17 cellular contexts compared by ENCODE assay signal in the genomic region with DNA sequence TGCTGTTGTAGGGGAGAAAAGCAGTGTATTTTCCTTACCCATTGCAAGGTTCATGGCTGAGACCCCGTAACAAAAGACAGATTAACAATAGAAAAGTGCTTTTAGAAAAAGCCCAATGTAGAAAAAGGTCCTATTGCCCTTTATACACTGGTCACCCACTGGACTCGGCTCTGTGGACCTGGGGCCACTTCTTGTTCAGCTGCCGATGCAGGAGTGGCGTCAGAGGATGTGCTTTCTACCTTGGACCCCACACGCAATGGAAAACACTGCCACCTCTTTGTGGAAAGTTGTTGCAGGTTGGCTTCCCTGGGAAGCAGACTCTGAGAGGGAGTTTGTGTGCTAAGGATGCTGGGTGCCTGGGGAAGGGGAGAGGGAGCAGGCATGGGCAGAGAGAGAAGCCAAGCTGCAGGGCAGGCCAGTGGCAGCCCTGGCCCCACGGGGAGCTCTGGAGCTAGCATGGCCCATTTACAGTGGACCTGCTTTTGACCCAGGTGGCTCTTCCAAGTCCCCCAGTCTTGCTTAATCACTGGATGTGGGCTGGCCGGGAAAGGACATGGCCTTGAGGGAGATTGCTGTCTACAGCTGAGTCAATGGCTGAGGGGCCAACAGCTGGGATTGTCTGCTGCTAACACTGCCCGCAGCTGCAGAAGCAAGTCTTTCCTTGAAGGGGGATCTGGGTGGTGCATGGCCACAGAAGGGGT.
A peak's percentile ranks its signal among the peaks of the same experiment; 100 is the strongest.
DNase-seq lines count a peak whose midpoint lies in the region; ATAC-seq, FAIRE-seq and TF ChIP-seq lines count a peak whose summit lies in the region.
"Had no signal": no experiment of that assay in that cellular context is flagged by ENCODE, and none has a peak within 500 bp of the region (broad histone marks: within the 10 kb centered on the region; RNA-seq: fewer than 3 reads in every experiment).

No MANE protein-coding gene starts in this region.

- H3K4me3 ChIP-seq in adrenal gland: no peak overlapping the region
- H3K4me3 ChIP-seq in CD8-positive, alpha-beta memory T cell (ENCODE audit: low read length): no peak overlapping the region
- H3K4me3 ChIP-seq: BLaER1 treated with 17β-estradiol and CSF1 and Interleukin-3, amounts not matched to agents 10 nM and 100 nM had no signal

- H3K27me3 ChIP-seq in adrenal gland: no peaks in the 10 kb centered on the region
- no peaks in the 10 kb centered on the region for H3K27me3 ChIP-seq in CD8-positive, alpha-beta memory T cell (ENCODE audit: insufficient read depth, low read length, poor library complexity, severe bottlenecking)

- ATAC-seq in left ventricle myocardium superior: peak; percentile 68
- ATAC-seq in sciatic nerve: peak; percentile 63
- ATAC-seq: CD8-positive, alpha-beta T cell had no signal

- no peak overlapping the region for H3K4me3 Mint-ChIP-seq in CD8-positive, alpha-beta memory T cell
- H3K4me3 Mint-ChIP-seq: CD8-positive, alpha-beta T cell had no signal

- CTCF ChIA-PET in CD8-positive, alpha-beta memory T cell (lab: Charles Lee): no interaction called here

- H3K4me1 Mint-ChIP-seq in CD8-positive, alpha-beta memory T cell: peaks cover 5 to 8% (median 5%) of the 10 kb centered on the region in 3 donors

- peaks cover 0 to 2% (median 0%) of the 10 kb centered on the region in 5 donors for H3K9me3 Mint-ChIP-seq in CD8-positive, alpha-beta memory T cell
- H3K9me3 Mint-ChIP-seq: CD8-positive, alpha-beta T cell had no signal

- H3K4me1 ChIP-seq in adrenal gland (replicated peaks in 1 of 2): no peaks in the 10 kb centered on the region
- no peaks in the 10 kb centered on the region for H3K4me1 ChIP-seq in CD8-positive, alpha-beta memory T cell (ENCODE audit: insufficient read depth, low read length)

- POLR2A ChIA-PET in CD8-positive, alpha-beta memory T cell (lab: Charles Lee): no interaction called here

- DNase-seq in HTR-8/SVneo (ENCODE audit: insufficient read length, low spot score): no peak
- DNase-seq in adrenal gland: peak in 5 of 7 donors; percentile 33 to 66 (median 60)
- no peak for DNase-seq in left ventricle myocardium superior
- no peak for DNase-seq in sciatic nerve (ENCODE audit: low spot score)
- DNase-seq in stimulated activated CD4-positive, alpha-beta T cell treated with anti-CD3 and anti-CD28 coated beads, Interleukin-4, amount 100 ng/mL, for 24 hours: no peak
- DNase-seq in CD8-positive, alpha-beta memory T cell: no peak
- no peak for DNase-seq in medulla oblongata (ENCODE audit: extremely low spot score)
- DNase-seq: CD8-positive, alpha-beta T cell; GOT3; MV-4-11; NCI-H187; NCI-H226; NCI-H524 treated with DMSO at 0.1 percent for 48 hours had no signal

- no peak for TF ChIP-seq POLR2A in adrenal gland (IDR thresholded peaks at IDR 0.05)

- TF ChIP-seq CTCF in adrenal gland (IDR thresholded peaks at IDR 0.05): no peak

- H3K9me3 ChIP-seq in adrenal gland (replicated peaks in 1 of 3): no peaks in the 10 kb centered on the region
- no peaks in the 10 kb centered on the region for H3K9me3 ChIP-seq in CD8-positive, alpha-beta memory T cell (ENCODE audit: low read length)

- peak overlapping the region in 1 of 8 donors; percentile 8 for H3K27ac Mint-ChIP-seq in CD8-positive, alpha-beta memory T cell
- H3K27ac Mint-ChIP-seq: CD8-positive, alpha-beta T cell had no signal

- whole genome bisulfite sequencing in adrenal gland, 4 donors: 67 to 85% (median 78%) methylated on average over 7 to 8 of the region's 8 CpGs

- peaks cover 0 to 11% (median 2%) of the 10 kb centered on the region in 3 donors for H3K36me3 Mint-ChIP-seq in CD8-positive, alpha-beta memory T cell
- H3K36me3 Mint-ChIP-seq: CD8-positive, alpha-beta T cell had no signal

- H3K36me3 ChIP-seq in adrenal gland (replicated peaks in 1 of 2): no peaks in the 10 kb centered on the region
- H3K36me3 ChIP-seq in CD8-positive, alpha-beta memory T cell (ENCODE audit: insufficient read depth, low read length): no peaks in the 10 kb centered on the region
- H3K36me3 ChIP-seq: BLaER1 treated with 17β-estradiol and CSF1 and Interleukin-3, amounts not matched to agents 10 nM and 100 nM had no signal

- peak; percentile 4 for FAIRE-seq in HTR-8/SVneo (lab: Jason Lieb, UNC)
- FAIRE-seq: GM12891 had no signal

- H3K27ac ChIP-seq in adrenal gland: no peak overlapping the region
- H3K27ac ChIP-seq in CD8-positive, alpha-beta memory T cell (ENCODE audit: low read depth, low read length): no peak overlapping the region
- H3K27ac ChIP-seq: BLaER1 treated with 17β-estradiol and CSF1 and Interleukin-3, amounts not matched to agents 10 nM and 100 nM; KMS-11; RWPE1 had no signal

- intact Hi-C loops in adrenal gland (cut with DNase I) (no loop called here), left ventricle myocardium superior (cut with micrococcal nuclease) (no loop called here), sciatic nerve (cut with DNase I) (no loop called here)

- peaks cover 11 to 38% of the 10 kb centered on the region in 2 donors for H3K27me3 Mint-ChIP-seq in CD8-positive, alpha-beta memory T cell

Comparison
In these comparisons a context has a peak if more than half of its experiments do, and no peak if none do; other contexts are left out.
1. DNase-seq: peak in adrenal gland (5 of 7); none in HTR-8/SVneo (single experiment), left ventricle myocardium superior (single experiment), sciatic nerve (single experiment), stimulated activated CD4-positive, alpha-beta T cell treated with anti-CD3 and anti-CD28 coated beads, Interleukin-4, amount 100 ng/mL, for 24 hours (single experiment), CD8-positive, alpha-beta memory T cell (0 of 5) and medulla oblongata (single experiment).